1 cellular context compared by ENCODE assay signal in the genomic region with DNA sequence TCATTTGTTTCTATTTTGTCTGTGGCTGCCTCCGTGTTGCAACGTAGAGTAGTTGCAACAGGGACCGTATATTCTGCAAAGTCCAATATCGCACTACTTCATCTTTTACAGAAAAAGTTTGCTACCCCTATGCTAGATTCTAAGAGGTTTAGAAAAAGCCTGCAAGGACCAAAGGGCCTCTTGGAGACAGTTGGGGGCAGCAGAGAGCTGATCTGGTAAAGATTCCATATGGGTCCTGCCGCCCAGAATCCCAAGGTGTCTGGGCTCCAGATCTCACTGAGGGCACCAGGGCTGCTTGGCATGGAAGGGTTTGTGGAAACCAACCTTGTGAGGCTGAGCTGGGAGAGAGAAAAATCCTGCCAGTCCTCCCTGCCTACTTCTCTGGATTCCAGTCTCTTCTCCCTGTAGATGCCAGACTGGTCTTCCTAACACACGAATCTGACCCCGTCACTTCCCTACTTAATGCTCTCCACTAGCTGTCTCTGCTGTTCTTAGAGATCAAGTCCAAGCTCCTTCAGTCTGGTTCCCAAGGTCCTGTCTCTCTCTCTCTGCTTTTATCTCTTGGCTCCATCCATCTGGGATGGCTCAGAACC.
TF ChIP-seq lines count a peak whose summit lies in the region.

No MANE protein-coding gene starts in this region.

TF ChIP-seq in H1, 55 proteins besides CTCF, POLR2A, EP300 and RAD21:
- TF ChIP-seq, protein P1, sequence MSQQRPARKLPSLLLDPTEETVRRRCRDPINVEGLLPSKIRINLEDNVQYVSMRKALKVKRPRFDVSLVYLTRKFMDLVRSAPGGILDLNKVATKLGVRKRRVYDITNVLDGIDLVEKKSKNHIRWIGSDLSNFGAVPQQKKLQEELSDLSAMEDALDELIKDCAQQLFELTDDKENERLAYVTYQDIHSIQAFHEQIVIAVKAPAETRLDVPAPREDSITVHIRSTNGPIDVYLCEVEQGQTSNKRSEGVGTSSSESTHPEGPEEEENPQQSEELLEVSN (IDR thresholded peaks at IDR 0.05): no peak
- TF ChIP-seq CHD1 (IDR thresholded peaks at IDR 0.05; ENCODE audit: low read depth, low read length): no peak
- TF ChIP-seq TEAD4 (IDR thresholded peaks at IDR 0.05; ENCODE audit: low read depth, low read length): no peak
- no peak for TF ChIP-seq RBBP5 (IDR thresholded peaks at IDR 0.05; ENCODE audit: borderline replicate concordance, low read depth, low read length)
